ENCODE assay signal across 9 cellular contexts in genomic region chr21:40143822-40144525, GRCh38.
DNase-seq lines count a peak whose midpoint lies in the region; ATAC-seq and TF ChIP-seq lines count a peak whose summit lies in the region.
"Had no signal": no experiment of that assay in that cellular context is flagged by ENCODE, and none has a peak within 500 bp of the region (broad histone marks: within the 10 kb centered on the region; RNA-seq: fewer than 3 reads in every experiment).

No MANE protein-coding gene starts in this region.

- no peaks in the 10 kb centered on the region for H3K9me2 ChIP-seq in HCT116 (ENCODE audit: insufficient read depth)

- H3K9me3 ChIP-seq in HCT116 (ENCODE audit: control insufficient read depth in 1 of 2, insufficient read depth in 1 of 2, low read depth in 1 of 2, low read length in 2 of 2) (peaks cover 0 to 11% of the 10 kb centered on the region in 2 experiments; a peak in 2 of 4 replicates), NT2/D1 (ENCODE audit: insufficient read depth, low read length) (no peaks in the 10 kb centered on the region; the same call in 1 of the 2 replicates), iPS DF 6.9 (ENCODE audit: control insufficient read depth, insufficient read depth, low read length) (peaks cover 3% of the 10 kb centered on the region)

- H3K4me3 ChIP-seq in HCT116 (replicated peaks in 1 of 2; ENCODE audit: low read depth in 1 of 2, low read length in 2 of 2) (no peak overlapping the region), NT2/D1 (ENCODE audit: insufficient read length, low read depth) (no peak overlapping the region), iPS DF 6.9 (ENCODE audit: low read length) (no peak overlapping the region)

- H3K4me1 ChIP-seq in HCT116 (ENCODE audit: control insufficient read depth in 1 of 2, insufficient read depth in 2 of 2, low read length in 2 of 2) (no peaks in the 10 kb centered on the region), NT2/D1 (ENCODE audit: insufficient read depth, insufficient read length) (peaks cover 3% of the 10 kb centered on the region), iPS DF 6.9 (ENCODE audit: control insufficient read depth, insufficient read depth, low read length) (no peaks in the 10 kb centered on the region)

- CTCF ChIA-PET in HCT116 (lab: Charles Lee), result interaction anchor here (0.6 to 1.0 kb wide), 4 partner anchors 12 to 1412 kb away, joined by 3 to 4 read pairs (median 4); no protein-coding TSS in a partner anchor

- H3K36me3 Mint-ChIP-seq in stimulated activated memory B cell treated with anti-CD40 and anti-IgM and Interleukin-4, amounts not matched to agents 10 μg/mL and 1 μg/mL and 100 μg/mL, for 72 hours, result no peaks in the 10 kb centered on the region
- H3K36me3 Mint-ChIP-seq: T-cell had no signal

- POLR2A ChIA-PET in HCT116 (lab: Charles Lee), result no interaction called here

- no peak overlapping the region for H3K9ac ChIP-seq in HCT116 (ENCODE audit: low read length)
- no peak overlapping the region for H3K9ac ChIP-seq in NT2/D1 (ENCODE audit: insufficient read length, low read depth)

- WGBS in iPS DF 6.9 (ENCODE audit: insufficient coverage, insufficient read length), result no CpG with 5 or more reads among the region's 20 CpGs

- no peaks in the 10 kb centered on the region for H3K27me3 Mint-ChIP-seq in stimulated activated memory B cell treated with anti-CD40 and anti-IgM and Interleukin-4, amounts not matched to agents 10 μg/mL and 1 μg/mL and 100 μg/mL, for 72 hours
- H3K27me3 Mint-ChIP-seq: T-cell had no signal

- H3K27ac ChIP-seq in HCT116 (ENCODE audit: low read depth, low read length) (no peak overlapping the region), iPS DF 6.9 (ENCODE audit: low read length) (no peak overlapping the region)

- no peak for TF ChIP-seq POLR2A in HCT116 (IDR thresholded peaks at IDR 0.05; ENCODE audit: borderline replicate concordance, extremely low read depth, insufficient read depth, insufficient read length)

- DNase-seq in COLO829 (ENCODE audit: low spot score), result peak; percentile 40
- peak; percentile 6 for DNase-seq in HCT116 (ENCODE audit: low read depth, low spot score)
- DNase-seq in NT2/D1 (ENCODE audit: low read depth, low spot score), result peak; percentile 57
- DNase-seq in amniotic stem cell (lab: John Stamatoyannopoulos, UW), result peak; percentile 7
- DNase-seq in iPS DF 6.9 (ENCODE audit: low read depth, low spot score), result peak; percentile 16
- peak; percentile 3 to 25 (median 20) for DNase-seq in stimulated activated CD4-positive, alpha-beta T cell treated with anti-CD3 and anti-CD28 coated beads, Interleukin-1b, Interleukin-23, amount 100 ng/mL, for 24 hours (ENCODE audit: low read depth in 4 of 4, low spot score in 1 of 4)

- peak; percentile 46; the same call in 1 of the 2 replicates for ATAC-seq in HCT116
- no peak for ATAC-seq in GM19324 (IDR thresholded peaks at IDR 0.05; ENCODE audit: low FRiP score, unreplicated experiment)
- ATAC-seq in stimulated activated memory B cell treated with anti-CD40 and anti-IgM and Interleukin-4, amounts not matched to agents 10 μg/mL and 1 μg/mL and 100 μg/mL, for 72 hours, result no peak
- ATAC-seq: T-cell had no signal

- H3K36me3 ChIP-seq in HCT116 (ENCODE audit: control insufficient read depth in 1 of 2, insufficient read depth in 2 of 2, low read length in 2 of 2) (no peaks in the 10 kb centered on the region), NT2/D1 (ENCODE audit: insufficient read depth, insufficient read length, low read length) (no peaks in the 10 kb centered on the region), iPS DF 6.9 (ENCODE audit: control insufficient read depth, insufficient read depth, low read length) (no peaks in the 10 kb centered on the region)

- RAD21 ChIA-PET in HCT116 (lab: Charles Lee; ENCODE audit: low non-redundant PET in 1 of 2, low total read pairs in 2 of 2, uncharacterized antibody in 2 of 2, unreplicated experiment in 2 of 2), result no interaction called here

- TF ChIP-seq RAD21 in HCT116 (IDR thresholded peaks at IDR 0.05; ENCODE audit: low read depth), result peak; percentile 39

- intact Hi-C loops in HCT116 (cut with micrococcal nuclease), result loop anchor here (2.0 kb wide), 1 partner anchor 925 kb away; no protein-coding TSS in a partner anchor

- H3K4me3 Mint-ChIP-seq in stimulated activated memory B cell treated with anti-CD40 and anti-IgM and Interleukin-4, amounts not matched to agents 10 μg/mL and 1 μg/mL and 100 μg/mL, for 72 hours, result no peak overlapping the region
- H3K4me3 Mint-ChIP-seq: T-cell had no signal

- no peaks in the 10 kb centered on the region for H3K79me2 ChIP-seq in HCT116 (ENCODE audit: insufficient read depth, low read length)

- no peaks in the 10 kb centered on the region for H3K9me3 Mint-ChIP-seq in stimulated activated memory B cell treated with anti-CD40 and anti-IgM and Interleukin-4, amounts not matched to agents 10 μg/mL and 1 μg/mL and 100 μg/mL, for 72 hours
- H3K9me3 Mint-ChIP-seq: T-cell had no signal

- no TSS peak for BruUV-seq in HCT116 (replicated peaks; lab: Mats Ljungman, UMichigan)

- no peaks in the 10 kb centered on the region for H4K20me1 ChIP-seq in HCT116 (ENCODE audit: insufficient read depth)

- H3K27ac Mint-ChIP-seq in stimulated activated memory B cell treated with anti-CD40 and anti-IgM and Interleukin-4, amounts not matched to agents 10 μg/mL and 1 μg/mL and 100 μg/mL, for 72 hours, result no peak overlapping the region
- H3K27ac Mint-ChIP-seq: T-cell had no signal

- no peaks in the 10 kb centered on the region for H3K27me3 ChIP-seq in HCT116 (ENCODE audit: insufficient read depth, low read length)
- no peaks in the 10 kb centered on the region for H3K27me3 ChIP-seq in NT2/D1 (ENCODE audit: insufficient read depth, insufficient read length)
- H3K27me3 ChIP-seq in iPS DF 6.9 (ENCODE audit: control insufficient read depth, insufficient read depth, low read length), result no peaks in the 10 kb centered on the region

- H2AFZ ChIP-seq in HCT116 (ENCODE audit: low read depth, low read length, poor library complexity, severe bottlenecking), result no peak overlapping the region

- peak; percentile 24 to 71 (median 49); a peak in 4 of 6 replicates for TF ChIP-seq CTCF in HCT116 (IDR thresholded peaks at IDR 0.05 in 2 of 3, conservative IDR thresholded peaks at IDR 0.05 in 1 of 3; ENCODE audit: borderline replicate concordance in 1 of 3, insufficient read depth in 1 of 3, low read depth in 2 of 3, low read length in 2 of 3)

- H3K4me2 ChIP-seq in HCT116 (ENCODE audit: low read length), result no peak overlapping the region

- no peaks in the 10 kb centered on the region for H3K4me1 Mint-ChIP-seq in stimulated activated memory B cell treated with anti-CD40 and anti-IgM and Interleukin-4, amounts not matched to agents 10 μg/mL and 1 μg/mL and 100 μg/mL, for 72 hours
- H3K4me1 Mint-ChIP-seq: T-cell had no signal

TF ChIP-seq in HCT116, 20 proteins besides CTCF, POLR2A, EP300 and RAD21:
- TF ChIP-seq POLR2AphosphoS5 (IDR thresholded peaks at IDR 0.05; ENCODE audit: low read depth, low read length) (no peak), ZNF274 (IDR thresholded peaks at IDR 0.05; ENCODE audit: low read depth, low read length) (no peak), FOSL1 (IDR thresholded peaks at IDR 0.05; ENCODE audit: low read depth) (no peak), ATF3 (IDR thresholded peaks at IDR 0.05) (no peak), EZH2 (IDR thresholded peaks at IDR 0.05) (no peak), CEBPB (IDR thresholded peaks at IDR 0.05; ENCODE audit: low read depth) (no peak), ZBTB33 (IDR thresholded peaks at IDR 0.05; ENCODE audit: extremely low read depth, insufficient replicate concordance, low read length) (no peak), TCF7L2 (IDR thresholded peaks at IDR 0.05; ENCODE audit: borderline replicate concordance, extremely low read depth, insufficient read depth, insufficient read length) (no peak)

Comparison
In these comparisons a context has a peak if more than half of its experiments do, and no peak if none do; other contexts are left out.
1. DNase-seq: peak in every context shown above with its lines; median percentile 57 in NT2/D1; 40 in COLO829; 20 in stimulated activated CD4-positive, alpha-beta T cell treated with anti-CD3 and anti-CD28 coated beads, Interleukin-1b, Interleukin-23, amount 100 ng/mL, for 24 hours; 16 in iPS DF 6.9; 7 in amniotic stem cell; 6 in HCT116.